In the genomic region with DNA sequence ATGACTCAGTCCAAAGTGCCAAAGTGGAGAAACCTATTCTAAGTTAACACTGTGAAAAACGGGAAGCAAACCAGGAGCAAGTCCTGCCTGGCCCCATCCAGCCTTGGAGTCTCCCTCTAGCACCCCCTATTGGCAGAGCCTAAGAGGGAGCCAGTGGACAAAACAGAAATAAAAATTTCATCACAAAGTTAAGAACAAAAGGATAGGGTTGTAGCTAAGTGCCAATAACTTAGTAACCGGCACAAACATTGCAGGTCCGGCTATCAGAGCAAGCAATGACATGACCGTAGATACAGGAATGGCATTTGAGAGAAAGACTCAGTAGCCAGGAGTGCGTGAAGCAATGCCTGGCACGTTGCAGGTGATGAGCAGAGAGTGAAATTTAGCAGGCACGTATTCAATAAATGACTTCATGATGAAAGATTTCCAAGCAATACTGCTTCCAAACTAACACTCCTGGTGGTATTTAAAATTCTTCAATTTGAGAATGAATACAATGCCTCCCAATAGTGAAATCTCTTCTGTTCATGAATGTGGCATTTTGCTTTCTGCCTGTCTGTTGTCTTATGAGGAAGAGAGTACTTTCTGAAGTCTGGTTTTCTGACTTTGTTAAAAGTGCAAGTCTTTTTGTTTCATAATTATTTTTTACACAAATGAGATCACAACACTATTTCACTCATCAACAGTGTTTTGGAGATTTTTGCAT, we compare ENCODE assay signal across 9 cellular contexts.
DNase-seq lines count a peak whose midpoint lies in the region; FAIRE-seq and TF ChIP-seq lines count a peak whose summit lies in the region.
"Had no signal": no experiment of that assay in that cellular context is flagged by ENCODE, and none has a peak within 500 bp of the region (broad histone marks: within the 10 kb centered on the region; RNA-seq: fewer than 3 reads in every experiment).

No MANE protein-coding gene starts in this region.

- peak; percentile 22 for TF ChIP-seq CTCF in mesothelial cell of epicardium (IDR thresholded peaks at IDR 0.05; ENCODE audit: unreplicated experiment)

- H3K4me1 Mint-ChIP-seq in mesothelial cell of epicardium = no peaks in the 10 kb centered on the region

- no peak for FAIRE-seq in RCC 7860 (lab: Jason Lieb, UNC)
- FAIRE-seq: A204.1 had no signal

- DNase-seq in DMS 273 (lab: John Stamatoyannopoulos, UW; ENCODE audit: unreplicated experiment) (peak; percentile 72), DMS 273 treated with DMSO at 0.1 percent for 48 hours (lab: John Stamatoyannopoulos, UW) (no peak), HK-2 (ENCODE audit: unreplicated experiment) (peak; percentile 5), astrocyte of the hippocampus (ENCODE audit: low read depth, low spot score) (peak; percentile 18), mesothelial cell of epicardium (ENCODE audit: low spot score in 2 of 2, unreplicated experiment in 2 of 2) (no peak), RCC 7860 (ENCODE audit: low spot score) (no peak), middle frontal gyrus (ENCODE audit: extremely low spot score, low spot score) (no peak)
- no peak for DNase-seq in activated CD4-positive, alpha-beta T cell treated with anti-CD3 and anti-CD28 coated beads for 48 hours

- H3K36me3 Mint-ChIP-seq in mesothelial cell of epicardium = no peaks in the 10 kb centered on the region

- H3K27me3 Mint-ChIP-seq in mesothelial cell of epicardium (ENCODE audit: low read depth) = peaks cover 29% of the 10 kb centered on the region

- H3K27ac Mint-ChIP-seq in mesothelial cell of epicardium = no peak overlapping the region

- H3K4me3 Mint-ChIP-seq in mesothelial cell of epicardium = no peak overlapping the region

- H3K9me3 Mint-ChIP-seq in mesothelial cell of epicardium = no peaks in the 10 kb centered on the region

Comparison
In these comparisons a context has a peak if more than half of its experiments do, and no peak if none do; other contexts are left out.
1. DNase-seq: peak in DMS 273 (single experiment), HK-2 (single experiment) and astrocyte of the hippocampus (single experiment); none in DMS 273 treated with DMSO at 0.1 percent for 48 hours (single experiment), mesothelial cell of epicardium (0 of 2), RCC 7860 (single experiment), middle frontal gyrus (single experiment) and activated CD4-positive, alpha-beta T cell treated with anti-CD3 and anti-CD28 coated beads for 48 hours (single experiment).